32 cellular contexts compared by ENCODE assay signal in the genomic region with DNA sequence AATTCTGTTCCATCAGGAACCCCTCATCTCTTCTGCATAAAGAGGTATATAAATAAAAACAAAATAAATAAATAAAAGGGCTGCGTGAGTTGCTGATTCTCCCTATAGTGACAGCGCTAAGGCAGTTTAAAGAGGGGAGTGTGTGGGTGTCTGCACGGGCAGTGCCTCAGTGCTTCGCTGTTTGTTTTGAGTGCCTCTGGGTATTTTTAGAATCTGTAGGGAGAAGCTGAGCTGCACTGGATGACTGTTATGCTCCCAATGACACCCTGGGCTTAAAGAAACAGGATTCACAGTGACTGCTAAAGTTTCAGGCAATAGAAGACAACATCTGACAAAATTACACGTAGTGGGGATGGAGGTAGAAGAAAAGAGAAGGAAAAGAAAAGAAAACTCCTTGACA. TPM values are rescaled to one million over a fixed set of nuclear protein-coding genes. Genes with fewer than 3 reads are reported as not detected.
DNase-seq lines count a peak whose midpoint lies in the region; ATAC-seq, FAIRE-seq and TF ChIP-seq lines count a peak whose summit lies in the region.
"Had no signal": no experiment of that assay in that cellular context is flagged by ENCODE, and none has a peak within 500 bp of the region (broad histone marks: within the 10 kb centered on the region; RNA-seq: fewer than 3 reads in every experiment).

No MANE protein-coding gene starts in this region.

- H3K9me3 Mint-ChIP-seq in chondrocyte (ENCODE audit: low read depth): no peaks in the 10 kb centered on the region
- no peaks in the 10 kb centered on the region for H3K9me3 Mint-ChIP-seq in GM23338
- H3K9me3 Mint-ChIP-seq: activated naive CD4-positive, alpha-beta T cell treated with anti-CD3 and anti-CD28 coated beads, Interleukin-2, amount 10 ng/mL, durations not matched to agents 7 days and 5 days; natural killer cell treated with Interleukin-12 subunit alpha and Interleukin-12 subunit beta and Interleukin-15 and Interleukin-18, amount 100 ng/mL, for 72 hours had no signal

- H3K27ac Mint-ChIP-seq in chondrocyte (ENCODE audit: unreplicated experiment) (peak overlapping the region; percentile 47), GM23338 (no peak overlapping the region)
- H3K27ac Mint-ChIP-seq: activated naive CD4-positive, alpha-beta T cell treated with anti-CD3 and anti-CD28 coated beads, Interleukin-2, amount 10 ng/mL, durations not matched to agents 7 days and 5 days; activated T-helper 1 cell treated with anti-CD3 and anti-CD28 coated beads, Interleukin-12 subunit alpha, Interleukin-12 subunit beta, Interleukin-2, Interleukin-4 antibody, amounts not matched to agents 30 ng/mL and 10 ng/mL and 1 ng/mL, durations not matched to agents 14 hours and 24 hours and 36 hours; IgD-negative memory B cell; natural killer cell treated with Interleukin-12 subunit alpha and Interleukin-12 subunit beta and Interleukin-15 and Interleukin-18, amount 100 ng/mL, for 72 hours had no signal

- H3K27me3 Mint-ChIP-seq in chondrocyte (ENCODE audit: low read depth) (no peaks in the 10 kb centered on the region), GM23338 (ENCODE audit: insufficient read depth, low read depth, poor library complexity) (no peaks in the 10 kb centered on the region)
- H3K27me3 Mint-ChIP-seq: brain, IgD-negative memory B cell had no signal

- FAIRE-seq in GM12892 (lab: Jason Lieb, UNC): peak; percentile 42
- FAIRE-seq: A204.1, colon had no signal

- H2AFZ ChIP-seq in GM23338: no peak overlapping the region
- H2AFZ ChIP-seq: GM23248 had no signal

- H3K27ac ChIP-seq in left ventricle myocardium inferior (replicated peaks): peak overlapping the region; percentile 79
- H3K27ac ChIP-seq in gastrocnemius medialis: peak overlapping the region; percentile 18 to 64 (median 48)
- no peak overlapping the region for H3K27ac ChIP-seq in GM23338 (ENCODE audit: low read depth)
- H3K27ac ChIP-seq: GM23248, SK-N-MC had no signal

- TF ChIP-seq CTCF in chondrocyte (IDR thresholded peaks at IDR 0.05): no peak
- TF ChIP-seq CTCF in left ventricle myocardium inferior (IDR thresholded peaks at IDR 0.05; ENCODE audit: borderline replicate concordance): no peak
- no peak for TF ChIP-seq CTCF in gastrocnemius medialis (IDR thresholded peaks at IDR 0.05 in 4 of 5, conservative IDR thresholded peaks at IDR 0.05 in 1 of 5)
- TF ChIP-seq CTCF in GM23338 (conservative IDR thresholded peaks at IDR 0.05; ENCODE audit: low read depth in 2 of 2): no peak

- H3F3A ChIP-seq in GM23338 (replicated peaks; ENCODE audit: low read depth): no peaks in the 10 kb centered on the region

- H4K20me1 ChIP-seq in GM23338 (replicated peaks; ENCODE audit: insufficient read depth): no peaks in the 10 kb centered on the region

- peak overlapping the region; percentile 14 for H3K4me3 Mint-ChIP-seq in chondrocyte (ENCODE audit: unreplicated experiment)
- no peak overlapping the region for H3K4me3 Mint-ChIP-seq in GM23338
- H3K4me3 Mint-ChIP-seq: activated naive CD4-positive, alpha-beta T cell treated with anti-CD3 and anti-CD28 coated beads, Interleukin-2, amount 10 ng/mL, durations not matched to agents 7 days and 5 days; activated T-helper 1 cell treated with anti-CD3 and anti-CD28 coated beads, Interleukin-12 subunit alpha, Interleukin-12 subunit beta, Interleukin-2, Interleukin-4 antibody, amounts not matched to agents 30 ng/mL and 10 ng/mL and 1 ng/mL, durations not matched to agents 14 hours and 24 hours and 36 hours; brain; IgD-negative memory B cell; natural killer cell treated with Interleukin-12 subunit alpha and Interleukin-12 subunit beta and Interleukin-15 and Interleukin-18, amount 100 ng/mL, for 72 hours had no signal

- H3K4me3 ChIP-seq in left ventricle myocardium inferior: peak overlapping the region; percentile 54
- peak overlapping the region in 2 of 4 donors; percentile 17 to 28 for H3K4me3 ChIP-seq in gastrocnemius medialis
- no peak overlapping the region for H3K4me3 ChIP-seq in GM23338
- H3K4me3 ChIP-seq: GM23248, lung, SK-N-MC had no signal

- H3K4me2 ChIP-seq in GM23338: no peak overlapping the region

- ATAC-seq in gastrocnemius medialis (peak; percentile 70 to 76), HG02763 (IDR thresholded peaks at IDR 0.05; ENCODE audit: unreplicated experiment) (no peak), GM23338 (no peak), GM18873 (IDR thresholded peaks at IDR 0.05; ENCODE audit: low FRiP score, unreplicated experiment) (no peak)
- ATAC-seq: activated CD4-positive, CD25-positive, alpha-beta regulatory T cell treated with anti-CD3 and anti-CD28 coated beads, Interleukin-2, amount 50 U/mL, for 24 hours; natural killer cell treated with Interleukin-12 subunit alpha and Interleukin-12 subunit beta and Interleukin-15 and Interleukin-18, amount 100 ng/mL, for 72 hours had no signal

- peaks cover 40% of the 10 kb centered on the region for H3K4me1 ChIP-seq in left ventricle myocardium inferior
- peaks cover 5 to 15% of the 10 kb centered on the region in 2 donors for H3K4me1 ChIP-seq in gastrocnemius medialis
- no peaks in the 10 kb centered on the region for H3K4me1 ChIP-seq in GM23338 (ENCODE audit: insufficient read depth)

- H3K36me3 ChIP-seq in left ventricle myocardium inferior: no peaks in the 10 kb centered on the region
- no peaks in the 10 kb centered on the region for H3K36me3 ChIP-seq in gastrocnemius medialis
- H3K36me3 ChIP-seq in GM23338 (ENCODE audit: insufficient read depth): no peaks in the 10 kb centered on the region

- H3K9me2 ChIP-seq in GM23338 (ENCODE audit: insufficient read depth): no peaks in the 10 kb centered on the region

- H3K27me3 ChIP-seq in left ventricle myocardium inferior (ENCODE audit: low read depth): no peaks in the 10 kb centered on the region
- no peaks in the 10 kb centered on the region for H3K27me3 ChIP-seq in gastrocnemius medialis
- H3K27me3 ChIP-seq in GM23338 (ENCODE audit: insufficient read depth): no peaks in the 10 kb centered on the region

- H3K36me3 Mint-ChIP-seq in chondrocyte (ENCODE audit: low read depth): no peaks in the 10 kb centered on the region
- H3K36me3 Mint-ChIP-seq in GM23338 (ENCODE audit: low read depth): no peaks in the 10 kb centered on the region
- H3K36me3 Mint-ChIP-seq: activated naive CD4-positive, alpha-beta T cell treated with anti-CD3 and anti-CD28 coated beads, Interleukin-2, amount 10 ng/mL, durations not matched to agents 7 days and 5 days; natural killer cell treated with Interleukin-12 subunit alpha and Interleukin-12 subunit beta and Interleukin-15 and Interleukin-18, amount 100 ng/mL, for 72 hours had no signal

- in situ Hi-C loops in gastrocnemius medialis (cut with MboI; ENCODE audit: low sequenced_read_pairs in 4 of 4): loop anchor here (10.0 to 25.0 kb wide), 3 partner anchors 456 to 796 kb away; no protein-coding TSS in a partner anchor

- intact Hi-C loops in left ventricle myocardium inferior (cut with micrococcal nuclease): loop anchor here (10.0 kb wide), 2 partner anchors 116 to 386 kb away; no protein-coding TSS in a partner anchor
- intact Hi-C loops in gastrocnemius medialis (cut with DNase I; ENCODE audit: low total_unique reads): no loop called here

- H3K4me1 Mint-ChIP-seq in chondrocyte (ENCODE audit: low read depth): peaks cover 21% of the 10 kb centered on the region
- no peaks in the 10 kb centered on the region for H3K4me1 Mint-ChIP-seq in GM23338
- H3K4me1 Mint-ChIP-seq: activated naive CD4-positive, alpha-beta T cell treated with anti-CD3 and anti-CD28 coated beads, Interleukin-2, amount 10 ng/mL, durations not matched to agents 7 days and 5 days had no signal

- DNase-seq in GM12892 (ENCODE audit: insufficient read length) (no peak), chondrocyte (ENCODE audit: low spot score) (no peak), left ventricle myocardium inferior (no peak), gastrocnemius medialis (no peak), GM23338 (ENCODE audit: low spot score) (no peak), medulla oblongata (ENCODE audit: extremely low spot score) (no peak)
- DNase-seq: activated CD4-positive, alpha-beta T cell treated with anti-CD3 and anti-CD28 coated beads, Interleukin-2, amount 50 U/mL, for 4 hours; activated naive CD4-positive, alpha-beta T cell treated with anti-CD3 and anti-CD28 coated beads, Interleukin-2, amount 10 ng/mL, durations not matched to agents 7 days and 5 days; Calu3; DMS79; GF-D8; glutamatergic neuron; GM23248; kidney glomerular epithelial cell; NCI-H146; NCI-H446; occipital lobe; RPMI8226; stimulated activated CD4-positive, alpha-beta T cell treated with anti-CD3 and anti-CD28 coated beads, Interleukin-1b, Interleukin-23, amount 100 ng/mL, for 48 hours; stimulated activated naive CD4-positive, alpha-beta T cell treated with Interleukin-2 at 50 U/mL for 16 hours had no signal

- TF ChIP-seq POLR2A in GM12892 (IDR thresholded peaks at IDR 0.05; ENCODE audit: low read depth, low read length) (no peak), gastrocnemius medialis (IDR thresholded peaks at IDR 0.05) (peak in 1 of 2 donors; percentile 18)

- H3K79me2 ChIP-seq in GM23338 (replicated peaks; ENCODE audit: insufficient read depth): no peaks in the 10 kb centered on the region

- no peaks in the 10 kb centered on the region for H3K9me3 ChIP-seq in left ventricle myocardium inferior (replicated peaks)
- H3K9me3 ChIP-seq in gastrocnemius medialis: no peaks in the 10 kb centered on the region

TF ChIP-seq in GM23338, 12 proteins besides CTCF, POLR2A, EP300 and RAD21 (continues in another document):
- no peak for TF ChIP-seq POLR2AphosphoS5 (IDR thresholded peaks at IDR 0.05; ENCODE audit: low read depth)
- no peak for TF ChIP-seq NANOG (IDR thresholded peaks at IDR 0.05; ENCODE audit: borderline replicate concordance)
- no peak for TF ChIP-seq EZH2phosphoT487 (IDR thresholded peaks at IDR 0.05; ENCODE audit: unreplicated experiment)

RNA-seq across cellular contexts. Expression of gene SLC1A2, which starts 38.8 kb away (rescaled TPM):
- 0.06 TPM for polyA plus RNA-seq in GM12892 (2012; ENCODE audit: missing spikeins)
- 0.10 to 1.1 TPM (median 0.26 TPM) in 3 replicates for total RNA-seq in chondrocyte
- 8.4 TPM for total RNA-seq in left ventricle myocardium inferior
- total RNA-seq in gastrocnemius medialis: 1 to 10 TPM in 1 of 4 donors, under 1 TPM in 3; 0.15 to 1.1 (median 0.52) TPM
- 1.7 and 2.8 TPM in 2 replicates for total RNA-seq in GM23338 (2014; rRNA removed; shearing (Covaris generic))
- polyA plus RNA-seq in GM23338 (2016; fragmentation: Nextera tagmentation; extraction: Ambion mirVana): 0.70 and 1.5 TPM in 2 replicates
- total RNA-seq: activated T-helper 1 cell treated with anti-CD3 and anti-CD28 coated beads, Interleukin-12 subunit alpha, Interleukin-12 subunit beta, Interleukin-2, Interleukin-4 antibody, amounts not matched to agents 30 ng/mL and 10 ng/mL and 1 ng/mL, durations not matched to agents 14 hours and 24 hours and 36 hours; T-helper 1 cell treated with Interleukin-12 subunit alpha and Interleukin-12 subunit beta and Interleukin-4 antibody, amounts not matched to agents 30 ng/mL and 1 ng/mL, for 36 hours had no signal
- polyA plus RNA-seq: IgD-negative memory B cell had no signal

Comparison
In these comparisons a context has a peak if more than half of its experiments do, and no peak if none do; other contexts are left out.
1. ATAC-seq: peak in gastrocnemius medialis (2 of 2); none in HG02763 (single experiment), GM23338 (single experiment) and GM18873 (single experiment).